ENCODE assay signal across 22 cellular contexts in the genomic region with DNA sequence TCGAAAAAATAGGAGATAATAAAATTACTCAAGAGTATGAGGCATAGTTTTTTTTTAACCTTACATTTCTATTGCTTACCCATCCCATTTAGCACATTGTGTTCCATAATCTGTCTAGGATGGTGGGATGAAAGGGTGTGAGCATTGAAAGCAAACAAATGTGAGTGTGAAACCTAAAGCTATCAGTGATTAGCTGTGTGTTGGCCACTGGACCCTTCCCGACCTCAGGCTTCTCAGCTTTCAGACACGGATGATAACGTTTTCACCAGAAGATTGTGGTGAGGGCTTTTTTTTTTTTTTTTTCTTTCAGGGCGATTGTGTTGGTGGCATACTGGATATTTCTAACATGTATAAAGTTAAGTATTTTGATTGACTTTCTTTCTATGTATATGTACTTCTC.
DNase-seq lines count a peak whose midpoint lies in the region; ATAC-seq and TF ChIP-seq lines count a peak whose summit lies in the region.
"Had no signal": no experiment of that assay in that cellular context is flagged by ENCODE, and none has a peak within 500 bp of the region (broad histone marks: within the 10 kb centered on the region; RNA-seq: fewer than 3 reads in every experiment).

No MANE protein-coding gene starts in this region.

- no peak overlapping the region for H3K18ac ChIP-seq in mesendoderm (ENCODE audit: low read length)

- H2AFZ ChIP-seq in Karpas-422 (ENCODE audit: low read length) = no peak overlapping the region

- in situ Hi-C loops in GM13976 (cut with MboI; ENCODE audit: low sequenced_read_pairs, unreplicated experiment) = no loop called here

- H3K79me2 ChIP-seq in Karpas-422 (ENCODE audit: low read length) (no peaks in the 10 kb centered on the region), mesendoderm (ENCODE audit: control insufficient read depth, insufficient read depth, low read length) (no peaks in the 10 kb centered on the region)

- no peak overlapping the region for H3K27ac ChIP-seq in Karpas-422 (ENCODE audit: low read length)
- H3K27ac ChIP-seq in mesendoderm (ENCODE audit: low read depth, low read length) = no peak overlapping the region
- H3K27ac ChIP-seq: A549; BLaER1 treated with 17β-estradiol and CSF1 and Interleukin-3, amounts not matched to agents 10 nM and 100 nM had no signal

- POLR2A ChIA-PET in T-cell (lab: Charles Lee) = interaction anchor here (0.9 to 1.1 kb wide), 2 partner anchors 13 to 56 kb away, joined by 3 read pairs; no protein-coding TSS in a partner anchor

- H3K27me3 ChIP-seq in Karpas-422 (ENCODE audit: low read length) (no peaks in the 10 kb centered on the region), mesendoderm (ENCODE audit: insufficient read depth, low read length, poor library complexity) (no peaks in the 10 kb centered on the region)
- H3K27me3 ChIP-seq: BLaER1 treated with 17β-estradiol and CSF1 and Interleukin-3, amounts not matched to agents 10 nM and 100 nM had no signal

- peaks cover 2% of the 10 kb centered on the region; the same call in 1 of the 2 replicates for H3K9me2 ChIP-seq in Karpas-422 (replicated peaks; ENCODE audit: insufficient read depth, low read length)

- H3K9ac ChIP-seq in Karpas-422 (ENCODE audit: low read length) = no peak overlapping the region
- no peak overlapping the region for H3K9ac ChIP-seq in mesendoderm (ENCODE audit: low read length)
- H3K9ac ChIP-seq: BLaER1 treated with 17β-estradiol and CSF1 and Interleukin-3, amounts not matched to agents 10 nM and 100 nM had no signal

- H3K56ac ChIP-seq in mesendoderm (ENCODE audit: low read length) = no peak overlapping the region

- H3K4me2 ChIP-seq in Karpas-422 (ENCODE audit: low read depth, low read length, poor library complexity, severe bottlenecking) (no peak overlapping the region), mesendoderm (ENCODE audit: low read length) (no peak overlapping the region)
- H3K4me2 ChIP-seq: A549; BLaER1 treated with 17β-estradiol and CSF1 and Interleukin-3, amounts not matched to agents 10 nM and 100 nM had no signal

- H3K9me3 ChIP-seq in Karpas-422 (ENCODE audit: low read length) = no peaks in the 10 kb centered on the region
- H3K9me3 ChIP-seq: A549, BE2C had no signal

- peaks cover 13% of the 10 kb centered on the region for H3K9me3 Mint-ChIP-seq in activated CD4-positive, alpha-beta T cell treated with anti-CD3 and anti-CD28 coated beads, Interleukin-2, amount 10 ng/mL, durations not matched to agents 24 days and 14 days
- no peaks in the 10 kb centered on the region for H3K9me3 Mint-ChIP-seq in T-cell
- H3K9me3 Mint-ChIP-seq: CD4-positive, alpha-beta T cell had no signal

- H3K4me1 Mint-ChIP-seq in activated CD4-positive, alpha-beta T cell treated with anti-CD3 and anti-CD28 coated beads, Interleukin-2, amount 10 ng/mL, durations not matched to agents 24 days and 14 days = no peaks in the 10 kb centered on the region
- H3K4me1 Mint-ChIP-seq in T-cell = no peaks in the 10 kb centered on the region

- no peaks in the 10 kb centered on the region for H3K36me3 Mint-ChIP-seq in activated CD4-positive, alpha-beta T cell treated with anti-CD3 and anti-CD28 coated beads, Interleukin-2, amount 10 ng/mL, durations not matched to agents 24 days and 14 days (ENCODE audit: low read depth)
- no peaks in the 10 kb centered on the region for H3K36me3 Mint-ChIP-seq in T-cell
- H3K36me3 Mint-ChIP-seq: CD14-positive monocyte; CD8-positive, alpha-beta memory T cell had no signal

- no peak overlapping the region for H2BK120ac ChIP-seq in mesendoderm (ENCODE audit: low read depth, low read length)

- H3K36me3 ChIP-seq in Karpas-422 (ENCODE audit: insufficient read depth, low read length) (no peaks in the 10 kb centered on the region), mesendoderm (ENCODE audit: control insufficient read depth, insufficient read depth, low read length) (no peaks in the 10 kb centered on the region)
- H3K36me3 ChIP-seq: BE2C; BLaER1 treated with 17β-estradiol and CSF1 and Interleukin-3, amounts not matched to agents 10 nM and 100 nM had no signal

- peak; percentile 7 for DNase-seq in activated CD4-positive, alpha-beta T cell treated with anti-CD3 and anti-CD28 coated beads, Interleukin-2, amount 10 ng/mL, durations not matched to agents 24 days and 14 days
- DNase-seq in activated CD4-positive, alpha-beta T cell treated with anti-CD3 and anti-CD28 coated beads, Interleukin-2, amount 50 U/mL, for 1 hour = no peak
- DNase-seq in Karpas-422 (peak; percentile 31), OCI-M1 (lab: John Stamatoyannopoulos, UW) (peak; percentile 55), mesendoderm (peak; percentile 63), T-cell (no peak), GM13976 (ENCODE audit: low spot score) (no peak)
- DNase-seq: 8988T; ACHN; AML-193; BE2C; CD4-positive, alpha-beta T cell; CD8-positive, alpha-beta memory T cell; DMS 273 treated with DMSO at 0.1 percent for 48 hours; DMS53; DND-41; H7; HCEC 1CT had no signal

- no peak overlapping the region for H4K5ac ChIP-seq in mesendoderm (ENCODE audit: low read length)

- H3K4me1 ChIP-seq in Karpas-422 (ENCODE audit: low read length) = no peaks in the 10 kb centered on the region
- H3K4me1 ChIP-seq in mesendoderm (ENCODE audit: control insufficient read depth, low read depth, low read length) = no peaks in the 10 kb centered on the region
- H3K4me1 ChIP-seq: A549, BE2C had no signal

- no peak overlapping the region for H3K4me3 ChIP-seq in Karpas-422 (ENCODE audit: low read length)
- H3K4me3 ChIP-seq in mesendoderm (ENCODE audit: low read length) = no peak overlapping the region
- H3K4me3 ChIP-seq: A549; BLaER1 treated with 17β-estradiol and CSF1 and Interleukin-3, amounts not matched to agents 10 nM and 100 nM had no signal

- peaks cover 6% of the 10 kb centered on the region for H3K27me3 Mint-ChIP-seq in activated CD4-positive, alpha-beta T cell treated with anti-CD3 and anti-CD28 coated beads, Interleukin-2, amount 10 ng/mL, durations not matched to agents 24 days and 14 days
- H3K27me3 Mint-ChIP-seq in T-cell = no peaks in the 10 kb centered on the region
- H3K27me3 Mint-ChIP-seq: CD4-positive, alpha-beta T cell had no signal

- no peak overlapping the region for H3K27ac Mint-ChIP-seq in activated CD4-positive, alpha-beta T cell treated with anti-CD3 and anti-CD28 coated beads, Interleukin-2, amount 10 ng/mL, durations not matched to agents 24 days and 14 days
- H3K27ac Mint-ChIP-seq in T-cell = no peak overlapping the region
- H3K27ac Mint-ChIP-seq: CD14-positive monocyte; CD4-positive, alpha-beta T cell; CD8-positive, alpha-beta memory T cell had no signal

- no peak overlapping the region for H3K4me3 Mint-ChIP-seq in activated CD4-positive, alpha-beta T cell treated with anti-CD3 and anti-CD28 coated beads, Interleukin-2, amount 10 ng/mL, durations not matched to agents 24 days and 14 days
- no peak overlapping the region for H3K4me3 Mint-ChIP-seq in T-cell
- H3K4me3 Mint-ChIP-seq: CD14-positive monocyte; CD4-positive, alpha-beta T cell; CD8-positive, alpha-beta memory T cell had no signal

- H3K79me1 ChIP-seq in mesendoderm (ENCODE audit: low read length) = no peaks in the 10 kb centered on the region

- H2BK5ac ChIP-seq in mesendoderm (ENCODE audit: low read length) = no peak overlapping the region

- H3K23ac ChIP-seq in mesendoderm (ENCODE audit: low read length) = no peak overlapping the region

- no peaks in the 10 kb centered on the region for H4K20me1 ChIP-seq in Karpas-422 (ENCODE audit: insufficient read depth, low read depth, low read length)
- H4K20me1 ChIP-seq: BLaER1 treated with 17β-estradiol and CSF1 and Interleukin-3, amounts not matched to agents 10 nM and 100 nM had no signal

- CTCF ChIA-PET in T-cell (lab: Charles Lee) = no interaction called here

- TF ChIP-seq CTCF in GM13976 (IDR thresholded peaks at IDR 0.05; ENCODE audit: borderline replicate concordance, control extremely low read depth, extremely low read depth, insufficient read depth, missing control alignments) = no peak

- H3K4ac ChIP-seq in mesendoderm (ENCODE audit: low read depth, low read length) = no peak overlapping the region

- ATAC-seq in T-cell (replicated peaks in 1 of 4) = no peak
- no peak for ATAC-seq in HG02970 (IDR thresholded peaks at IDR 0.05; ENCODE audit: low FRiP score, unreplicated experiment)
- ATAC-seq: A549 had no signal

- WGBS in mesendoderm (ENCODE audit: extremely low coverage, insufficient coverage, low lambda C conversion rate) = no CpG with 5 or more reads among the region's 5 CpGs

- intact Hi-C loops in activated CD4-positive, alpha-beta T cell treated with anti-CD3 and anti-CD28 coated beads, Interleukin-2, amount 10 ng/mL, durations not matched to agents 24 days and 14 days (cut with micrococcal nuclease) = no loop called here

- H2BK15ac ChIP-seq in mesendoderm (replicated peaks; ENCODE audit: low read depth) = no peak overlapping the region

- no peak overlapping the region for H4K8ac ChIP-seq in mesendoderm (ENCODE audit: low read depth, low read length)

- no peak overlapping the region for H2AK5ac ChIP-seq in mesendoderm (ENCODE audit: low read length)

Comparison
In these comparisons a context has a peak if more than half of its experiments do, and no peak if none do; other contexts are left out.
1. DNase-seq: peak in activated CD4-positive, alpha-beta T cell treated with anti-CD3 and anti-CD28 coated beads, Interleukin-2, amount 10 ng/mL, durations not matched to agents 24 days and 14 days (single experiment), Karpas-422 (single experiment), OCI-M1 (single experiment) and mesendoderm (single experiment); none in activated CD4-positive, alpha-beta T cell treated with anti-CD3 and anti-CD28 coated beads, Interleukin-2, amount 50 U/mL, for 1 hour (single experiment), T-cell (0 of 34) and GM13976 (single experiment).